ENCODE assay signal across 24 cellular contexts in the genomic region with DNA sequence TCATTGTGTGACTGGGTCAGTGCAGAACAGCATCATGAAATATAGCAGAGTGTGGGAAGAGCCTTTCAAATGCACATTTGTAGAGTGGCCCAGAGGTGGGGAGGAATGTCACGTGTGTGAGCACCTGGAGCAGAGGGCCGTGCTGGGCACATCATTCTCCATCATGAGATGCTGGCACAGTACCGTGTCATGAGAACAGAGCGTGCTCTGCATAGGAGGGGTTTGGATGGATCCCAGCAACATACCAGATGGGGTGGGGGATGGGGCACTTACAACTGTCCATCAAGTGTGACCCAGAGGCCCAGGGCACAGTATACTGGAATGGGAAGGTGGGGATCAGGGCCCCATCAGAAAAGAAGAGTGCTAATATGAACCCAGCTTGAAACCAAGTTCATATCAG.
A peak's percentile ranks its signal among the peaks of the same experiment; 100 is the strongest.
DNase-seq lines count a peak whose midpoint lies in the region; ATAC-seq and TF ChIP-seq lines count a peak whose summit lies in the region.
"Had no signal": no experiment of that assay in that cellular context is flagged by ENCODE, and none has a peak within 500 bp of the region (broad histone marks: within the 10 kb centered on the region; RNA-seq: fewer than 3 reads in every experiment).

No MANE protein-coding gene starts in this region.

- intact Hi-C loops in Right ventricle myocardium superior (cut with DNase I), result no loop called here
- intact Hi-C loops in prostate gland (cut with DNase I), result no loop called here
- intact Hi-C loops in ascending aorta (cut with DNase I), result no loop called here

- H3K9me3 ChIP-seq in right atrium auricular region (no peaks in the 10 kb centered on the region), prostate gland (no peaks in the 10 kb centered on the region), ascending aorta (no peaks in the 10 kb centered on the region)
- H3K9me3 ChIP-seq: BE2C had no signal

- H3K27me3 ChIP-seq in right atrium auricular region (no peaks in the 10 kb centered on the region), prostate gland (replicated peaks; ENCODE audit: insufficient read depth) (no peaks in the 10 kb centered on the region), ascending aorta (no peaks in the 10 kb centered on the region)
- H3K27me3 ChIP-seq: BE2C had no signal

- H3K27ac ChIP-seq in right atrium auricular region (no peak overlapping the region), prostate gland (no peak overlapping the region), ascending aorta (no peak overlapping the region)
- H3K27ac ChIP-seq: RWPE1, SK-N-MC had no signal

- peak; percentile 64 for ATAC-seq in Right ventricle myocardium superior (ENCODE audit: poor library complexity)
- ATAC-seq: Panc1 had no signal

- H3K4me3 ChIP-seq in right atrium auricular region (no peak overlapping the region), prostate gland (no peak overlapping the region), ascending aorta (no peak overlapping the region)
- H3K4me3 ChIP-seq: SK-N-MC had no signal

- H3K4me1 ChIP-seq in right atrium auricular region (no peaks in the 10 kb centered on the region), prostate gland (replicated peaks) (no peaks in the 10 kb centered on the region), ascending aorta (no peaks in the 10 kb centered on the region)
- H3K4me1 ChIP-seq: BE2C had no signal

- H3K36me3 ChIP-seq in right atrium auricular region (no peaks in the 10 kb centered on the region), prostate gland (no peaks in the 10 kb centered on the region), ascending aorta (no peaks in the 10 kb centered on the region)
- H3K36me3 ChIP-seq: BE2C had no signal

- 47% methylated on average over 4 of the region's 4 CpGs for WGBS in prostate gland

- no peak for TF ChIP-seq POLR2A in prostate gland (IDR thresholded peaks at IDR 0.05)

- no peak for DNase-seq in Right ventricle myocardium superior
- DNase-seq in right atrium auricular region (ENCODE audit: low spot score), result no peak
- DNase-seq in NCI-H1694 treated with DMSO at 0.1 percent for 48 hours (lab: John Stamatoyannopoulos, UW), result peak; percentile 28
- DNase-seq in NCI-H82 (lab: John Stamatoyannopoulos, UW), result peak; percentile 96
- DNase-seq in prostate gland (ENCODE audit: low spot score), result peak; percentile 11
- DNase-seq in globus pallidus (ENCODE audit: low spot score), result no peak
- no peak for DNase-seq in activated CD8-positive, alpha-beta memory T cell treated with anti-CD3 and anti-CD28 coated beads, Interleukin-2, amount 50 U/mL, for 48 hours
- no peak for DNase-seq in ascending aorta (ENCODE audit: low spot score in 2 of 2)
- DNase-seq: 8988T; ACHN; BE2C; CD8-positive, alpha-beta memory T cell; DMS153; H7; Karpas-422; NCI-H1092 treated with DMSO at 0.1 percent for 48 hours; NCI-H1436 treated with DMSO at 0.1 percent for 48 hours; NCI-H2081; NCI-H345; NCI-H510A treated with DMSO at 0.1 percent for 48 hours; SIG-M5 had no signal

- TF ChIP-seq CTCF in right atrium auricular region (IDR thresholded peaks at IDR 0.05) (no peak), prostate gland (IDR thresholded peaks at IDR 0.05) (no peak), ascending aorta (IDR thresholded peaks at IDR 0.05) (no peak)

Comparison
In these comparisons a context has a peak if more than half of its experiments do, and no peak if none do; other contexts are left out.
1. DNase-seq: peak in NCI-H1694 treated with DMSO at 0.1 percent for 48 hours (single experiment), NCI-H82 (single experiment) and prostate gland (single experiment); none in Right ventricle myocardium superior (single experiment), right atrium auricular region (single experiment), globus pallidus (single experiment), activated CD8-positive, alpha-beta memory T cell treated with anti-CD3 and anti-CD28 coated beads, Interleukin-2, amount 50 U/mL, for 48 hours (single experiment) and ascending aorta (0 of 2).